Comparison of ENCODE assay signal across 29 cellular contexts in genomic region chr2:128343459-128343858, GRCh38.
"Had no signal": no experiment of that assay in that cellular context is flagged by ENCODE, and none has a peak within 500 bp of the region (broad histone marks: within the 10 kb centered on the region; RNA-seq: fewer than 3 reads in every experiment).

No MANE protein-coding gene starts in this region.

- H3K4me3 ChIP-seq: pancreas, prostate gland, skin epidermis, smooth muscle cell, spleen, suprapubic skin, testis, tibial artery, transverse colon, upper lobe of right lung, uterus had no signal

- H3K27ac ChIP-seq: neutrophil, pancreas, prostate gland, skin epidermis, spleen, suprapubic skin, testis, tibial artery, transverse colon, upper lobe of right lung, uterus had no signal

- H3K27ac Mint-ChIP-seq: naive thymus-derived CD8-positive, alpha-beta T cell; natural killer cell treated with Interleukin-12 subunit alpha and Interleukin-12 subunit beta and Interleukin-15 and Interleukin-18, amount 100 ng/mL, for 72 hours; nephron progenitor cell; stimulated activated memory B cell treated with anti-CD40 and anti-IgM and Interleukin-4, amounts not matched to agents 10 μg/mL and 1 μg/mL and 100 μg/mL, for 72 hours; stimulated activated naive CD8-positive, alpha-beta T cell treated with anti-CD3 and anti-CD28 coated beads, Interleukin-15, amount 100 ng/mL, for 72 hours; type B pancreatic cell had no signal

- H3K36me3 ChIP-seq: neutrophil, pancreas, prostate gland, spleen, suprapubic skin, tibial artery, transverse colon, upper lobe of right lung, uterus had no signal

- H3K4me2 ChIP-seq: smooth muscle cell had no signal

- H3K27me3 ChIP-seq: neutrophil, pancreas, spleen, suprapubic skin, testis, tibial artery, transverse colon, upper lobe of right lung, uterus had no signal

- H3K4me1 Mint-ChIP-seq: stimulated activated memory B cell treated with anti-CD40 and anti-IgM and Interleukin-4, amounts not matched to agents 10 μg/mL and 1 μg/mL and 100 μg/mL, for 72 hours; stimulated activated naive CD8-positive, alpha-beta T cell treated with anti-CD3 and anti-CD28 coated beads, Interleukin-15, amount 100 ng/mL, for 72 hours had no signal

- DNase-seq: naive thymus-derived CD8-positive, alpha-beta T cell; nephron progenitor cell; nucleus accumbens; pancreas; right cardiac atrium; spleen; stimulated activated CD4-positive, alpha-beta T cell treated with anti-CD3 and anti-CD28 coated beads, Interleukin-12 subunit alpha, Interleukin-12 subunit beta, amount 100 ng/mL, for 4 hours; stimulated activated CD4-positive, alpha-beta T cell treated with anti-CD3 and anti-CD28 coated beads, Interleukin-1b, Interleukin-23, amount 100 ng/mL, for 48 hours; stimulated activated CD4-positive, alpha-beta T cell treated with anti-CD3 and anti-CD28 coated beads, Interleukin-4, amount 100 ng/mL, for 1 hour; stimulated activated CD4-positive, alpha-beta T cell treated with anti-CD3 and anti-CD28 coated beads, Interleukin-4, amount 100 ng/mL, for 4 hours; stimulated activated naive CD4-positive, alpha-beta T cell; stimulated activated naive CD8-positive, alpha-beta T cell treated with anti-CD3 and anti-CD28 coated beads, Interleukin-15, amount 100 ng/mL, for 72 hours; stimulated activated naive CD8-positive, alpha-beta T cell treated with anti-CD3 and anti-CD28 coated beads, Interleukin-15, Interleukin-2, amounts not matched to agents 100 U/mL and 50 U/mL, for 24 hours; substantia nigra; tibial artery; transverse colon; upper lobe of right lung; uterus had no signal

- FAIRE-seq: pancreas had no signal

- H3K9me3 ChIP-seq: neutrophil, pancreas, prostate gland, testis, transverse colon, upper lobe of right lung, uterus had no signal

- H3K36me3 Mint-ChIP-seq: natural killer cell treated with Interleukin-12 subunit alpha and Interleukin-12 subunit beta and Interleukin-15 and Interleukin-18, amount 100 ng/mL, for 72 hours; type B pancreatic cell had no signal

- ATAC-seq: naive thymus-derived CD8-positive, alpha-beta T cell; natural killer cell treated with Interleukin-12 subunit alpha and Interleukin-12 subunit beta and Interleukin-15 and Interleukin-18, amount 100 ng/mL, for 72 hours; pancreas; right cardiac atrium; sciatic nerve; stimulated activated memory B cell treated with anti-CD40 and anti-IgM and Interleukin-4, amounts not matched to agents 10 μg/mL and 1 μg/mL and 100 μg/mL, for 72 hours; stimulated activated naive CD8-positive, alpha-beta T cell treated with anti-CD3 and anti-CD28 coated beads, Interleukin-15, amount 100 ng/mL, for 72 hours; stimulated activated naive CD8-positive, alpha-beta T cell treated with anti-CD3 and anti-CD28 coated beads, Interleukin-15, Interleukin-2, amounts not matched to agents 100 U/mL and 50 U/mL, for 24 hours; upper lobe of right lung had no signal

- H3K27me3 Mint-ChIP-seq: naive thymus-derived CD8-positive, alpha-beta T cell; stimulated activated memory B cell treated with anti-CD40 and anti-IgM and Interleukin-4, amounts not matched to agents 10 μg/mL and 1 μg/mL and 100 μg/mL, for 72 hours; stimulated activated naive CD8-positive, alpha-beta T cell treated with anti-CD3 and anti-CD28 coated beads, Interleukin-15, amount 100 ng/mL, for 72 hours; type B pancreatic cell had no signal

- H3K4me3 Mint-ChIP-seq: naive thymus-derived CD8-positive, alpha-beta T cell; natural killer cell treated with Interleukin-12 subunit alpha and Interleukin-12 subunit beta and Interleukin-15 and Interleukin-18, amount 100 ng/mL, for 72 hours; nephron progenitor cell; neural crest cell; stimulated activated memory B cell treated with anti-CD40 and anti-IgM and Interleukin-4, amounts not matched to agents 10 μg/mL and 1 μg/mL and 100 μg/mL, for 72 hours; stimulated activated naive CD8-positive, alpha-beta T cell treated with anti-CD3 and anti-CD28 coated beads, Interleukin-15, amount 100 ng/mL, for 72 hours; type B pancreatic cell had no signal
